In genomic region chr11:17276236-17277023, GRCh38 we compare ENCODE assay signal across 8 cellular contexts. TPM values are rescaled to one million over a fixed set of nuclear protein-coding genes. Genes with fewer than 3 reads are reported as not detected.
A peak's percentile ranks its signal among the peaks of the same experiment; 100 is the strongest.
DNase-seq lines count a peak whose midpoint lies in the region; ATAC-seq and TF ChIP-seq lines count a peak whose summit lies in the region.

TSS of gene NUCB2 (plus strand) at chr11:17276739. CDS start at chr11:17295324, 18,585 bp downstream.

- 0% methylated on average over 5 to 7 of the region's 75 CpGs for WGBS in gastroesophageal sphincter (ENCODE audit: low coverage in 1 of 2), 2 donors

- H3K4me3 Mint-ChIP-seq in HFFc6, result peak within 1 kb of the TSS; percentile 89
- H3K4me3 Mint-ChIP-seq in activated naive CD4-positive, alpha-beta T cell treated with anti-CD3 and anti-CD28 coated beads, Interleukin-2, amount 10 ng/mL, durations not matched to agents 7 days and 5 days, result peak within 1 kb of the TSS; percentile 82

- ATAC-seq in gastroesophageal sphincter, result peak; percentile 99

- peak; percentile 75 for TF ChIP-seq POLR2A in NB4 (IDR thresholded peaks at IDR 0.05; ENCODE audit: extremely low read depth, insufficient read length)
- peak in 1 of 2 donors; percentile 30 for TF ChIP-seq POLR2A in gastroesophageal sphincter (IDR thresholded peaks at IDR 0.05)

- H3K4me1 Mint-ChIP-seq in HFFc6 (ENCODE audit: low read depth), result peaks cover 26% of the 10 kb centered on the region
- peaks cover 53% of the 10 kb centered on the region for H3K4me1 Mint-ChIP-seq in activated naive CD4-positive, alpha-beta T cell treated with anti-CD3 and anti-CD28 coated beads, Interleukin-2, amount 10 ng/mL, durations not matched to agents 7 days and 5 days

- no peak for TF ChIP-seq EP300 in gastroesophageal sphincter (IDR thresholded peaks at IDR 0.05)

- peak within 1 kb of the TSS; percentile 49; the same call in 1 of the 2 replicates for H3K27ac ChIP-seq in SK-N-MC
- H3K27ac ChIP-seq in gastroesophageal sphincter, result peak within 1 kb of the TSS; percentile 74 to 94 (median 92)
- H3K27ac ChIP-seq in neutrophil, result peak within 1 kb of the TSS; percentile 80
- H3K27ac ChIP-seq in substantia nigra (ENCODE audit: low read depth, low read length, poor library complexity, severe bottlenecking), result peak within 1 kb of the TSS; percentile 92

- H3K27ac Mint-ChIP-seq in HFFc6, result peak within 1 kb of the TSS; percentile 93
- H3K27ac Mint-ChIP-seq in activated naive CD4-positive, alpha-beta T cell treated with anti-CD3 and anti-CD28 coated beads, Interleukin-2, amount 10 ng/mL, durations not matched to agents 7 days and 5 days, result peak within 1 kb of the TSS; percentile 93

- H3K9me3 Mint-ChIP-seq in HFFc6, result no peaks in the 10 kb centered on the region
- no peaks in the 10 kb centered on the region for H3K9me3 Mint-ChIP-seq in activated naive CD4-positive, alpha-beta T cell treated with anti-CD3 and anti-CD28 coated beads, Interleukin-2, amount 10 ng/mL, durations not matched to agents 7 days and 5 days

- H3K9me3 ChIP-seq in SK-N-MC (ENCODE audit: low read depth, low read length), result no peaks in the 10 kb centered on the region
- no peaks in the 10 kb centered on the region for H3K9me3 ChIP-seq in gastroesophageal sphincter
- no peaks in the 10 kb centered on the region for H3K9me3 ChIP-seq in neutrophil

- H3K36me3 Mint-ChIP-seq in HFFc6 (ENCODE audit: low read depth), result no peaks in the 10 kb centered on the region
- H3K36me3 Mint-ChIP-seq in activated naive CD4-positive, alpha-beta T cell treated with anti-CD3 and anti-CD28 coated beads, Interleukin-2, amount 10 ng/mL, durations not matched to agents 7 days and 5 days, result peaks cover 12% of the 10 kb centered on the region

- H3K4me1 ChIP-seq in gastroesophageal sphincter, result peaks cover 0 to 21% (median 0%) of the 10 kb centered on the region in 3 donors
- H3K4me1 ChIP-seq in neutrophil (ENCODE audit: control insufficient read depth in 1 of 2, insufficient read depth in 1 of 2, low read depth in 1 of 2, low read length in 1 of 2), result peaks cover 53 to 61% of the 10 kb centered on the region in 2 experiments

- no peaks in the 10 kb centered on the region for H3K27me3 Mint-ChIP-seq in HFFc6 (ENCODE audit: insufficient read depth)
- H3K27me3 Mint-ChIP-seq in activated naive CD4-positive, alpha-beta T cell treated with anti-CD3 and anti-CD28 coated beads, Interleukin-2, amount 10 ng/mL, durations not matched to agents 7 days and 5 days, result peaks cover 14% of the 10 kb centered on the region

- H3K4me3 ChIP-seq in NB4 (ENCODE audit: low read depth, low read length) (peak within 1 kb of the TSS; percentile 86), SK-N-MC (peak within 1 kb of the TSS; percentile 90), gastroesophageal sphincter (peak within 1 kb of the TSS; percentile 65 to 86), neutrophil (ENCODE audit: low read depth in 1 of 2, low read length in 1 of 2) (peak within 1 kb of the TSS; percentile 74 to 81)

- peak within 1 kb of the TSS; percentile 79 for H3K9ac ChIP-seq in SK-N-MC (ENCODE audit: insufficient read length)

- H3K27me3 ChIP-seq in gastroesophageal sphincter, result peaks cover 5% of the 10 kb centered on the region
- no peaks in the 10 kb centered on the region for H3K27me3 ChIP-seq in neutrophil

- no peaks in the 10 kb centered on the region for H3K36me3 ChIP-seq in SK-N-MC (ENCODE audit: insufficient read depth, low read length)
- peaks cover 0 to 6% of the 10 kb centered on the region in 2 donors for H3K36me3 ChIP-seq in gastroesophageal sphincter
- no peaks in the 10 kb centered on the region for H3K36me3 ChIP-seq in neutrophil

- CTCF ChIA-PET in activated naive CD4-positive, alpha-beta T cell treated with anti-CD3 and anti-CD28 coated beads, Interleukin-2, amount 10 ng/mL, durations not matched to agents 7 days and 5 days (lab: Charles Lee), result interaction anchor here (0.6 to 1.1 kb wide), 2 partner anchors 46 to 321 kb away, joined by 3 to 4 read pairs; no protein-coding TSS in a partner anchor

- DNase-seq in GM04503 (ENCODE audit: low read depth) (peak; percentile 68), HFFc6 (peak; percentile 95), NB4 (ENCODE audit: low read depth) (peak; percentile 98), SK-N-MC (ENCODE audit: low read depth, low spot score) (peak; percentile 48), substantia nigra (lab: John Stamatoyannopoulos, UW) (peak; percentile 61 to 99 (median 95))
- peak; percentile 98 for DNase-seq in activated naive CD4-positive, alpha-beta T cell treated with anti-CD3 and anti-CD28 coated beads, Interleukin-2, amount 10 ng/mL, durations not matched to agents 7 days and 5 days

- TF ChIP-seq CTCF in HFFc6 (IDR thresholded peaks at IDR 0.05) (no peak; the same call in 1 of the 2 replicates), NB4 (IDR thresholded peaks at IDR 0.05; ENCODE audit: low read depth, low read length) (no peak), gastroesophageal sphincter (IDR thresholded peaks at IDR 0.05) (no peak), neutrophil (IDR thresholded peaks at IDR 0.05) (peak; percentile 43)

RNA-seq across cellular contexts. Expression of gene NUCB2, which starts in this region (rescaled TPM):
- 100 to 1,000 TPM; 124 to 180 (median 161) TPM for total RNA-seq in HFFc6 (2021; fragmentation: NEBNext Ultra II Directional; extraction: Animal tissue kit (Norgen Biotek cat#: 25700))
- 10 to 100 TPM; 41.1 to 79.5 (median 47.5) TPM for total RNA-seq in gastroesophageal sphincter

Comparison
In these comparisons a context has a peak if more than half of its experiments do, and no peak if none do; other contexts are left out.
1. Peak in every context shown above with its lines: DNase-seq, ATAC-seq, H3K4me3 ChIP-seq and H3K27ac ChIP-seq.
2. DNase-seq: peak in every context shown above with its lines; median percentile 98 in NB4; 98 in activated naive CD4-positive, alpha-beta T cell treated with anti-CD3 and anti-CD28 coated beads, Interleukin-2, amount 10 ng/mL, durations not matched to agents 7 days and 5 days; 95 in HFFc6; 95 in substantia nigra; 68 in GM04503; 48 in SK-N-MC.